In the genomic region with DNA sequence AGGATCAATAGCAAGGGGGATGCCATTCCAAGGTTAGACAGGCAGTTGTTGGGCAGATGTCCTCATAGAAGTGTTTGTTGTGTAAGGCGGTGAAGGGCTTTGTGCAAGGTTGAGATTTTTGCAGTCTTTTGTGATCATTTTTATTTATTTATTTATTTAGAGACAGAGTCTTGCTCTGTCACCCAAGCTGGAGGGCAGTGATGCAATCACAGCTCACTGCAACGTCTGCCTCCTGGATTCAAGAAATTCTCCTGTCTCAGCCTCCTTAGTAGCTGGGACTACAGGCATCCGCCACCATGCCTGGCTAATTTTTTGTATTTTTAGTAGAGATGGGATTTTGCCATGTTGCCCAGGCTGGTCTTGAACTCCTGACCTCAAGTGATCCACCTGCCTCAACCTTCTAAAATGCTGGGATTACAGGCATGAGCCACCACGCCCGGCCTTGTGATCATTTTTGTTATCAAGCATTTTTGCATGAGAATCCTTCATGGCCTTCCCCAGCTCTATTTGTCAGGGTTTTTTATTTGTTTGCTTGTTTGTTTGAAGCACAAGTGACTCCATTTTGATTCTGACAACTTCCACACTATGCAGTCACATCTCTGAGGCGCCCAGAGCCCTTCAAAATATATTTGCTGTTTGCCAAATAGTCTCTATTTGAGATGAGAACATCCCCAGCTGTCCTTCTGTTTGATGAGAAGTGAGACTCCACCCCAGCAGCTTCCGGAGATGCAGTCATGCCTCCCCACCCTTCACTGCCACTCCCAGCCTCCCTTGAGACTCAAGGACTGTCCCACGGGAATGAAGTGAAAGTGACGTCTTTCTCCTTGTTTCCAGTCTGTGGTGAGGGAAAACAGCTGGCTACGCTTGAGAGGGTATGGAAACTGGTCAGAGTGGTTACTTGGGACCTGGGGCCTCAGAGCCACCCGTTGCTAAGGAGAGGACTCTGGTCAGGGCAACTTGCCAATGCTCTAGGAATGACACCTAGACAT, we compare ENCODE assay signal across 9 cellular contexts. TPM values are rescaled to one million over a fixed set of nuclear protein-coding genes. Genes with fewer than 3 reads are reported as not detected.
DNase-seq lines count a peak whose midpoint lies in the region; ATAC-seq lines count a peak whose summit lies in the region.
"Had no signal": no experiment of that assay in that cellular context is flagged by ENCODE, and none has a peak within 500 bp of the region (broad histone marks: within the 10 kb centered on the region; RNA-seq: fewer than 3 reads in every experiment).

No MANE protein-coding gene starts in this region.

- H3K4me3 ChIP-seq in BLaER1 treated with 17β-estradiol and CSF1 and Interleukin-3, amounts not matched to agents 10 nM and 100 nM = no peak overlapping the region
- H3K4me3 ChIP-seq in SJCRH30 = no peak overlapping the region
- H3K4me3 ChIP-seq: HAP-1 had no signal

- peaks cover 0 to 19% (median 0%) of the 10 kb centered on the region in 11 experiments; a peak in 5 of 22 replicates for H4K20me1 ChIP-seq in BLaER1 treated with 17β-estradiol and CSF1 and Interleukin-3, amounts not matched to agents 10 nM and 100 nM

- peaks cover 63 to 92% (median 74%) of the 10 kb centered on the region in 10 experiments for H3K4me1 ChIP-seq in BLaER1 treated with 17β-estradiol and CSF1 and Interleukin-3, amounts not matched to agents 10 nM and 100 nM
- peaks cover 14% of the 10 kb centered on the region for H3K4me1 ChIP-seq in SJCRH30
- H3K4me1 ChIP-seq: HAP-1 had no signal

- DNase-seq in SJCRH30 (peak; percentile 95 to 97), left ventricle myocardium superior (peak; percentile 55), medulla oblongata (ENCODE audit: extremely low spot score) (no peak), ureter (ENCODE audit: low spot score) (no peak)
- no peak for DNase-seq in activated CD4-positive, alpha-beta T cell treated with anti-CD3 and anti-CD28 coated beads for 1 hour

- intact Hi-C loops in left ventricle myocardium superior (cut with micrococcal nuclease) = no loop called here

- no peaks in the 10 kb centered on the region for H3K27me3 ChIP-seq in BLaER1 treated with 17β-estradiol and CSF1 and Interleukin-3, amounts not matched to agents 10 nM and 100 nM
- H3K27me3 ChIP-seq in SJCRH30 = no peaks in the 10 kb centered on the region

- peak; percentile 59 for ATAC-seq in GM19328 (IDR thresholded peaks at IDR 0.05; ENCODE audit: unreplicated experiment)
- ATAC-seq in HG03457 (IDR thresholded peaks at IDR 0.05; ENCODE audit: unreplicated experiment) = peak; percentile 51
- ATAC-seq in left ventricle myocardium superior = peak; percentile 76

- peak overlapping the region; percentile 1 to 60 (median 53); a peak in 18 of 22 replicates for H3K9ac ChIP-seq in BLaER1 treated with 17β-estradiol and CSF1 and Interleukin-3, amounts not matched to agents 10 nM and 100 nM

- H3K27ac ChIP-seq in BLaER1 treated with 17β-estradiol and CSF1 and Interleukin-3, amounts not matched to agents 10 nM and 100 nM = peak overlapping the region; percentile 26 to 76 (median 65); a peak in 21 of 22 replicates
- peak overlapping the region; percentile 38 for H3K27ac ChIP-seq in SJCRH30

- no peaks in the 10 kb centered on the region for H3K9me3 ChIP-seq in BLaER1 treated with 17β-estradiol and CSF1 and Interleukin-3, amounts not matched to agents 10 nM and 100 nM (replicated peaks in 1 of 11)
- no peaks in the 10 kb centered on the region for H3K9me3 ChIP-seq in SJCRH30 (replicated peaks)
- H3K9me3 ChIP-seq: HAP-1 had no signal

- peaks cover 17 to 31% (median 22%) of the 10 kb centered on the region in 11 experiments for H3K36me3 ChIP-seq in BLaER1 treated with 17β-estradiol and CSF1 and Interleukin-3, amounts not matched to agents 10 nM and 100 nM
- H3K36me3 ChIP-seq in SJCRH30 = peaks cover 12% of the 10 kb centered on the region

- H3K4me2 ChIP-seq in BLaER1 treated with 17β-estradiol and CSF1 and Interleukin-3, amounts not matched to agents 10 nM and 100 nM = peak overlapping the region; percentile 73 to 86 (median 79)

RNA-seq across cellular contexts. Expression of gene TMEM50B, which starts 38.0 kb away (rescaled TPM):
- 23.4 and 23.7 TPM in 2 replicates for total RNA-seq in SJCRH30 (2014; rRNA removed; shearing (Covaris generic))
- total RNA-seq in left ventricle myocardium superior (32.8 TPM), ureter (84.5 TPM)

RNA-seq across cellular contexts. Expression of gene IFNGR2, which starts 38.6 kb away (rescaled TPM):
- 67.1 and 71.6 TPM in 2 replicates for total RNA-seq in SJCRH30 (2014; rRNA removed; shearing (Covaris generic))
- 35.1 TPM for total RNA-seq in left ventricle myocardium superior
- total RNA-seq in ureter = 59.0 TPM

RNA-seq across cellular contexts. Expression of gene DNAJC28, which starts 49.7 kb away (rescaled TPM):
- 1.6 and 2.0 TPM in 2 replicates for total RNA-seq in SJCRH30 (2014; rRNA removed; shearing (Covaris generic))
- total RNA-seq in left ventricle myocardium superior (6.7 TPM), ureter (1.2 TPM)

Comparison
In these comparisons a context has a peak if more than half of its experiments do, and no peak if none do; other contexts are left out.
1. DNase-seq: peak in SJCRH30 (2 of 2) and left ventricle myocardium superior (single experiment); none in medulla oblongata (single experiment), activated CD4-positive, alpha-beta T cell treated with anti-CD3 and anti-CD28 coated beads for 1 hour (single experiment) and ureter (single experiment).
2. Peak in every context shown above with its lines, with median percentiles within 50 percentile points of each other: ATAC-seq.